Comparison of ENCODE assay signal across 9 cellular contexts in genomic region chr3:180912304-180913226, GRCh38. TPM values are rescaled to one million over a fixed set of nuclear protein-coding genes. Genes with fewer than 3 reads are reported as not detected.
DNase-seq lines count a peak whose midpoint lies in the region; ATAC-seq, FAIRE-seq and TF ChIP-seq lines count a peak whose summit lies in the region.
"Had no signal": no experiment of that assay in that cellular context is flagged by ENCODE, and none has a peak within 500 bp of the region (broad histone marks: within the 10 kb centered on the region; RNA-seq: fewer than 3 reads in every experiment).

FXR1 (plus strand) TSS chr3:180912670; CDS start chr3:180912686, 16 bp downstream.

- peak within 1 kb of the TSS; percentile 83 to 95 for H3K4me3 ChIP-seq in kidney (ENCODE audit: low read length in 2 of 2)

- FAIRE-seq in kidney (lab: Jason Lieb, UNC): no peak
- FAIRE-seq: islet of Langerhans had no signal

- peak within 1 kb of the TSS; percentile 77 to 92 for H3K9ac ChIP-seq in kidney (ENCODE audit: low read length in 2 of 2)

- H3K4me1 ChIP-seq in kidney (ENCODE audit: control insufficient read depth in 1 of 2, insufficient read depth in 1 of 2, low read depth in 1 of 2, low read length in 2 of 2): peaks cover 0 to 5% of the 10 kb centered on the region in 2 donors

- intact Hi-C loops in kidney (cut with DNase I): no loop called here

- TF ChIP-seq CTCF in kidney (IDR thresholded peaks at IDR 0.05; ENCODE audit: borderline replicate concordance, extremely low read depth, insufficient read depth): peak; percentile 74

- H3K27ac ChIP-seq in kidney (ENCODE audit: low read depth in 2 of 2, low read length in 2 of 2): peak within 1 kb of the TSS; percentile 94

- no peaks in the 10 kb centered on the region for H3K9me3 ChIP-seq in kidney (ENCODE audit: control insufficient read depth in 1 of 2, low read length in 2 of 2)

- DNase-seq in AML-193 (lab: John Stamatoyannopoulos, UW) (peak; percentile 90 to 94), NCI-H446 (lab: John Stamatoyannopoulos, UW) (peak; percentile 86 to 89), cerebellar cortex (ENCODE audit: low spot score) (peak; percentile 83), kidney (peak; percentile 96)
- peak; percentile 85 to 90 for DNase-seq in stimulated activated CD4-positive, alpha-beta T cell treated with anti-CD3 and anti-CD28 coated beads, Interleukin-15, amount 100 ng/mL, for 48 hours (ENCODE audit: low read depth in 2 of 2)

- no peaks in the 10 kb centered on the region for H3K36me3 ChIP-seq in kidney (ENCODE audit: control insufficient read depth in 1 of 2, insufficient read depth in 2 of 2, low read length in 2 of 2)

- peak; percentile 99 for ATAC-seq in GM19035 (IDR thresholded peaks at IDR 0.05; ENCODE audit: unreplicated experiment)
- ATAC-seq in HG03354 (IDR thresholded peaks at IDR 0.05; ENCODE audit: poor library complexity, severe bottlenecking, unreplicated experiment): peak; percentile 99
- ATAC-seq in activated CD4-positive, CD25-positive, alpha-beta regulatory T cell treated with anti-CD3 and anti-CD28 coated beads, Interleukin-2, amount 50 U/mL, for 24 hours: peak; percentile 96

RNA-seq across cellular contexts. Expression of gene FXR1, which starts in this region (rescaled TPM):
- 96.8 TPM for total RNA-seq in kidney
- 64.3 TPM for polyA plus RNA-seq in kidney (ENCODE audit: insufficient read depth, low read depth, low replicate concordance)

Comparison
In these comparisons a context has a peak if more than half of its experiments do, and no peak if none do; other contexts are left out.
1. Peak in every context shown above with its lines: DNase-seq, ATAC-seq, H3K4me3 ChIP-seq and H3K27ac ChIP-seq.